Comparison of ENCODE assay signal across 1 cellular context in the genomic region with DNA sequence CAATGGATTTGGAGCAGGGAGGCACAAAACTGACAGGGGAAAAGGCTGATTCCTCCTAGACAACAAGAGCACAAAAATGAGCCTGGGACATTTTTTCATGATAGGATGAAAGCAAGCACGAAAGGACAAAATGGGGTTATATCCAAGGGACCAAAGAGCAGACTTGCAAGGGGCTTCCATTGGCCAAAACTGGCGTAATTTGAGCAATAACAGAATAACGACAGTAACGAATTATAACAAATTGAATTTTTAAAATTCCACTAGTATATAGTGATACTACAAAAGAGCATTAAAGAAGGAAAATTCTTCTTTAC.
TF ChIP-seq lines count a peak whose summit lies in the region.

No MANE protein-coding gene starts in this region.

TF ChIP-seq in IMR-90, 13 proteins besides CTCF, POLR2A, EP300 and RAD21 (continued from another document):
- no peak for TF ChIP-seq MAZ (IDR thresholded peaks at IDR 0.05; ENCODE audit: borderline replicate concordance, low read depth, low read length)
